In the genomic region with DNA sequence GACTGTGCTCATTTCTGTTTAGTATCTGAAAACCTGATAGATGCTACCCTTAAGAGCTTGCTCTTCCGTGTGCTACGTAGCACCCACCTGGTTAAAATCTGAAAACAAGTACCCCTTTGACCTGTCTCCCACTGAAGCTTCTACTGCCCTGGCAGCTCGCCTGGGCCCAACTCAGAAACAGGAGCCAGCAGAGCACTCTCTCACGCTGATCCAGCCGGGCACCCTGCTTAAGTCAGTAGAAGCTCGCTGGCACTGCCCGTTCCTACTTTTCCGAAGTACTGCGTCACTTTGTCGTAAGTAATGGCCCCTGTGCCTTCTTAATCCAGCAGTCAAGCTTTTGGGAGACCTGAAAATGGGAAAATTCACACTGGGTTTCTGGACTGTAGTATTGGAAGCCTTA, we compare ENCODE assay signal across 16 cellular contexts.
"Had no signal": no experiment of that assay in that cellular context is flagged by ENCODE, and none has a peak within 500 bp of the region (broad histone marks: within the 10 kb centered on the region; RNA-seq: fewer than 3 reads in every experiment).

No MANE protein-coding gene starts in this region.

- DNase-seq: activated CD4-positive, alpha-beta memory T cell treated with anti-CD3 and anti-CD28 coated beads, Interleukin-2, amount 10 ng/mL, durations not matched to agents 7 days and 5 days; activated CD4-positive, alpha-beta T cell treated with anti-CD3 and anti-CD28 coated beads for 48 hours; activated CD8-positive, alpha-beta memory T cell treated with anti-CD3 and anti-CD28 coated beads, Interleukin-2, amount 10 ng/mL, durations not matched to agents 7 days and 5 days; activated naive CD4-positive, alpha-beta T cell treated with anti-CD3 and anti-CD28 coated beads for 36 hours; body of pancreas; dorsolateral prefrontal cortex; foreskin keratinocyte; left ventricle myocardium inferior; mesendoderm; natural killer cell; spleen; stimulated activated CD4-positive, alpha-beta T cell treated with anti-CD3 and anti-CD28 coated beads, Interleukin-4, amount 100 ng/mL, for 4 hours; stimulated activated naive B cell treated with anti-CD40 and anti-IgM and Interleukin-4, amounts not matched to agents 10 μg/mL and 1 μg/mL and 100 μg/mL, for 72 hours; tibial artery had no signal

- H3K27me3 ChIP-seq: body of pancreas, dorsolateral prefrontal cortex, foreskin keratinocyte, spleen, tibial artery had no signal

- H3K27me3 Mint-ChIP-seq: activated CD4-positive, alpha-beta memory T cell treated with anti-CD3 and anti-CD28 coated beads, Interleukin-2, amount 10 ng/mL, durations not matched to agents 7 days and 5 days; activated CD8-positive, alpha-beta memory T cell treated with anti-CD3 and anti-CD28 coated beads, Interleukin-2, amount 10 ng/mL, durations not matched to agents 7 days and 5 days; stimulated activated naive B cell treated with anti-CD40 and anti-IgM and Interleukin-4, amounts not matched to agents 10 μg/mL and 1 μg/mL and 100 μg/mL, for 72 hours had no signal

- H3K4me1 ChIP-seq: body of pancreas, foreskin keratinocyte, parathyroid adenoma had no signal

- H2AFZ ChIP-seq: parathyroid adenoma had no signal

- H3K9me3 Mint-ChIP-seq: activated CD4-positive, alpha-beta memory T cell treated with anti-CD3 and anti-CD28 coated beads, Interleukin-2, amount 10 ng/mL, durations not matched to agents 7 days and 5 days; activated naive CD4-positive, alpha-beta T cell treated with anti-CD3 and anti-CD28 coated beads for 36 hours; natural killer cell; stimulated activated naive B cell treated with anti-CD40 and anti-IgM and Interleukin-4, amounts not matched to agents 10 μg/mL and 1 μg/mL and 100 μg/mL, for 72 hours; WTC11 had no signal

- H3K9ac ChIP-seq: parathyroid adenoma had no signal

- H3K36me3 Mint-ChIP-seq: natural killer cell had no signal

- H3K9me3 ChIP-seq: body of pancreas, left ventricle myocardium inferior, spleen, tibial artery had no signal

- H3K27ac Mint-ChIP-seq: activated CD4-positive, alpha-beta memory T cell treated with anti-CD3 and anti-CD28 coated beads, Interleukin-2, amount 10 ng/mL, durations not matched to agents 7 days and 5 days; activated CD8-positive, alpha-beta memory T cell treated with anti-CD3 and anti-CD28 coated beads, Interleukin-2, amount 10 ng/mL, durations not matched to agents 7 days and 5 days; activated naive CD4-positive, alpha-beta T cell treated with anti-CD3 and anti-CD28 coated beads for 36 hours; stimulated activated naive B cell treated with anti-CD40 and anti-IgM and Interleukin-4, amounts not matched to agents 10 μg/mL and 1 μg/mL and 100 μg/mL, for 72 hours; WTC11 had no signal

- H3K4me1 Mint-ChIP-seq: stimulated activated naive B cell treated with anti-CD40 and anti-IgM and Interleukin-4, amounts not matched to agents 10 μg/mL and 1 μg/mL and 100 μg/mL, for 72 hours; WTC11 had no signal

- H3K27ac ChIP-seq: body of pancreas, foreskin keratinocyte, left ventricle myocardium inferior, parathyroid adenoma, tibial artery had no signal

- H3K4me3 Mint-ChIP-seq: activated CD4-positive, alpha-beta memory T cell treated with anti-CD3 and anti-CD28 coated beads, Interleukin-2, amount 10 ng/mL, durations not matched to agents 7 days and 5 days; activated CD8-positive, alpha-beta memory T cell treated with anti-CD3 and anti-CD28 coated beads, Interleukin-2, amount 10 ng/mL, durations not matched to agents 7 days and 5 days; activated naive CD4-positive, alpha-beta T cell treated with anti-CD3 and anti-CD28 coated beads for 36 hours; natural killer cell; stimulated activated naive B cell treated with anti-CD40 and anti-IgM and Interleukin-4, amounts not matched to agents 10 μg/mL and 1 μg/mL and 100 μg/mL, for 72 hours; WTC11 had no signal

- H3K79me2 ChIP-seq: parathyroid adenoma had no signal

- H3K4me3 ChIP-seq: body of pancreas, dorsolateral prefrontal cortex, left ventricle myocardium inferior, spleen, tibial artery had no signal

- ATAC-seq: activated CD8-positive, alpha-beta memory T cell treated with anti-CD3 and anti-CD28 coated beads, Interleukin-2, amount 10 ng/mL, durations not matched to agents 7 days and 5 days; body of pancreas; foreskin keratinocyte; natural killer cell; stimulated activated naive B cell treated with anti-CD40 and anti-IgM and Interleukin-4, amounts not matched to agents 10 μg/mL and 1 μg/mL and 100 μg/mL, for 72 hours; WTC11 had no signal
